Comparison of ENCODE assay signal across 19 cellular contexts in the genomic region with DNA sequence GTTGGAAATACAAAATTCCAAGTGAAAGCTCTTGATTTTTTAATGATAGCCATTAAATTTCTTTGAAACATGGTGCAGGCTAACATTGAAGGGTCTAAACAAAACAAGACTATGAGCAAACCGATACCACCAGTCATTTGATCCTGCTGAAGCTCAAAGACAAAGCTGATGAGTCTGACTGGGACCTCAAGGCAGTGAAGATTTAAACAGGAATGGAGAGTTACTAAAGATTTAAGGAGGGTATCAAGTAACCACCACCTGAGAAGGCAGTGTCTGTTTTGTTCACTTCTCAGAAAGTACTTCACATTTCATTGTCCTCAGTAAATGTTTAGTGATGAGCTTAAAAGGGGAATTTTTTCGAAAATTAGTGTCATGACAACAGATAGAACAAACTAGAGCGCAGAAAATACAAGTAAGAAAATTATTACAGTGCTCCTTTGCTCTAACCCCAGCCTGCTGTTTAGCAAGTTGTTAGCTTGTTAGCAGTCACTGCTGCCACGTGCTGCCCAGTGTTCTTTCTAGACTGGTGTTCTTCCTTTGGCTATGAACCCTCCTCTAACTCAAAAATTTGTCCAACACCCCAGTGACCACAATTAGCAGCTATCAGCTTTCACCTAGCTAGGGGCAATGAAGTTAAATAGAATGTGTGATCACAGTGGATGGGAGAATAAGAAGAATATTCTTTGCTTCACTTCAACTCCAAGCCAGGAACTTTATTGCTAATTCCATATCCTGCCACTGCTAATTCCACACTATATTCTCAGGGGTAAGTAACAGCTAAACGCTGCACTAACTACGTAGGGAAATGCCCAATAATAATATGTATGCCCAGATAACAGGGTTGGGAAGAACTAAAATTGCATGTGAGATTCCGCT. TPM values are rescaled to one million over a fixed set of nuclear protein-coding genes. Genes with fewer than 3 reads are reported as not detected.
DNase-seq lines count a peak whose midpoint lies in the region; ATAC-seq and TF ChIP-seq lines count a peak whose summit lies in the region.
"Had no signal": no experiment of that assay in that cellular context is flagged by ENCODE, and none has a peak within 500 bp of the region (broad histone marks: within the 10 kb centered on the region; RNA-seq: fewer than 3 reads in every experiment).

No MANE protein-coding gene starts in this region.

- peak overlapping the region; percentile 75 for H3K27ac Mint-ChIP-seq in central memory CD8-positive, alpha-beta T cell (ENCODE audit: low read depth)
- H3K27ac Mint-ChIP-seq in neural progenitor cell = no peak overlapping the region

- H3K4me1 Mint-ChIP-seq in central memory CD8-positive, alpha-beta T cell = peaks cover 15% of the 10 kb centered on the region
- peaks cover 6% of the 10 kb centered on the region for H3K4me1 Mint-ChIP-seq in neural progenitor cell

- no peak overlapping the region for H2AFZ ChIP-seq in neural progenitor cell (replicated peaks)

- no peaks in the 10 kb centered on the region for H3K79me2 ChIP-seq in neural progenitor cell (ENCODE audit: low read depth)

- no peaks in the 10 kb centered on the region for H3F3A ChIP-seq in neural progenitor cell (ENCODE audit: low read depth)

- H3K4me1 ChIP-seq in neural progenitor cell = peaks cover 9% of the 10 kb centered on the region

- peak overlapping the region; percentile 31 for H3K4me2 ChIP-seq in neural progenitor cell

- H3K36me3 ChIP-seq in neural progenitor cell = no peaks in the 10 kb centered on the region

- H3K9ac ChIP-seq in neural progenitor cell = no peak overlapping the region

- no peak for ATAC-seq in central memory CD8-positive, alpha-beta T cell (replicated peaks; ENCODE audit: extremely low read depth, poor library complexity, severe bottlenecking)
- ATAC-seq in HG03457 (IDR thresholded peaks at IDR 0.05; ENCODE audit: unreplicated experiment) = no peak
- ATAC-seq: HCT116, PC-3 had no signal

- DNase-seq in NCI-H2171 treated with DMSO at 0.1 percent for 48 hours (lab: John Stamatoyannopoulos, UW) (peak; percentile 39), NCI-H2171 (lab: John Stamatoyannopoulos, UW) (no peak), neural progenitor cell (ENCODE audit: low spot score) (no peak), DMS 273 (lab: John Stamatoyannopoulos, UW; ENCODE audit: unreplicated experiment) (no peak), NCI-H226 (no peak)
- DNase-seq in central memory CD8-positive, alpha-beta T cell (ENCODE audit: low spot score in 2 of 2) = no peak
- DNase-seq in stimulated activated CD8-positive, alpha-beta memory T cell treated with anti-CD3 and anti-CD28 coated beads, Interleukin-4, amount 100 ng/mL, for 48 hours = no peak
- DNase-seq: 8988T, DND-41, KG1, MV-4-11, NCI-H1417, NCI-H187, PC-3, SIG-M5 had no signal

- H3K36me3 Mint-ChIP-seq in central memory CD8-positive, alpha-beta T cell (ENCODE audit: insufficient read depth) = peaks cover 23% of the 10 kb centered on the region
- peaks cover 17% of the 10 kb centered on the region for H3K36me3 Mint-ChIP-seq in neural progenitor cell

- H3K9me3 ChIP-seq in neural progenitor cell (ENCODE audit: low read depth) = no peaks in the 10 kb centered on the region

- peaks cover 12% of the 10 kb centered on the region for H4K20me1 ChIP-seq in neural progenitor cell (ENCODE audit: low read depth)

- no peaks in the 10 kb centered on the region for H3K27me3 ChIP-seq in neural progenitor cell

- H3K9me3 Mint-ChIP-seq in central memory CD8-positive, alpha-beta T cell = no peaks in the 10 kb centered on the region
- H3K9me3 Mint-ChIP-seq in neural progenitor cell = no peaks in the 10 kb centered on the region
- H3K9me3 Mint-ChIP-seq: CD14-positive monocyte had no signal

- no peak overlapping the region for H3K27ac ChIP-seq in neural progenitor cell
- H3K27ac ChIP-seq: RWPE1 had no signal

- H3K4me3 Mint-ChIP-seq in central memory CD8-positive, alpha-beta T cell = no peak overlapping the region
- no peak overlapping the region for H3K4me3 Mint-ChIP-seq in neural progenitor cell
- H3K4me3 Mint-ChIP-seq: CD14-positive monocyte had no signal

- H3K27me3 Mint-ChIP-seq in central memory CD8-positive, alpha-beta T cell = no peaks in the 10 kb centered on the region
- no peaks in the 10 kb centered on the region for H3K27me3 Mint-ChIP-seq in neural progenitor cell (ENCODE audit: insufficient read depth, low read depth)

- no peak for TF ChIP-seq CTCF in neural progenitor cell (IDR thresholded peaks at IDR 0.05)

- H3K4me3 ChIP-seq in neural progenitor cell = no peak overlapping the region

RNA-seq across cellular contexts. Expression of a gene that starts 41.1 kb away (rescaled TPM):
- total RNA-seq in neural progenitor cell (ENCODE audit: low replicate concordance) = 13.7 and 22.4 TPM in 2 replicates

RNA-seq across cellular contexts. Expression of a gene that starts 52.3 kb away (rescaled TPM):
- 16.8 and 27.5 TPM in 2 replicates for total RNA-seq in neural progenitor cell (ENCODE audit: low replicate concordance)
